Comparison of ENCODE assay signal across 1 cellular context in the genomic region with DNA sequence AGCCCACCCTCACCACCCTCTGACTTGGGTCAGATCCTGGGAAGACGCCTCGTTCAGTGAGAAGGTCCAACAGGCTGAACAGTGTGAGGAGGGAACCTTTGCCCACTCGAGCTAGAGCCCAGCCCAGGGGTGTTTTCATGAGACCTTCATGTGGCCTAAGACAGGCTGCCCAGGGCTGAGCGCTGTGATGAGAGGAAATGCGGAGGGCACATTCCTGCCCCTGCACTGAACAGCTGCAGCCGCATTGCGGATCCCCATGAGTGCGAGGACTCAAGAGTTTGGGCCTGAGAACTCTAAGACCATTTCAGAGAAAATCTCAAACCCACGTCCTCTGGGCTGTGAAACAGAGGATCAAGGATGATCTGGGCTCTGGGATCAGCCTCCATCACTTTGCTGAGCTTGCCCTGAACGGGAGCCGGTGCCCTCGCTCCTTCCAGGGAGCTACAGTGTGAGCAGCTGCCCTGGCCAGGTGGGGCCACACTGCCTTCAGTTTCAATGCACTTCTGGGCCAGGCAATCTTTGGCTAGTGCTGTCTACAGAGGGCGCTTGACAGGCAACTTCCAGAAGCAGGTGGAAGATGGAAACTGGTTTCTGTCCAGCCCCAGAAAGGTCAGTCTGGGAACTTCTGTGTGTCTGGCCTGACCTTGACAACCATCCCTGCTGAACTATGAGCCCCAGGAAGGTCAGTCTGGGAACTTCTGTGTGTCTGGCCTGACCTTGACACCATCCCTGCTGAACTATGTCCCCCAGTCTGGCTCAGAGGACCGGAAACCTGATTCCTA.
TF ChIP-seq lines count a peak whose summit lies in the region.

No MANE protein-coding gene starts in this region.

TF ChIP-seq in SK-N-SH treated with all-trans-retinoic acid at 6 μM for 48 hours, 23 proteins besides CTCF, POLR2A, EP300 and RAD21 (continued from another document):
- TF ChIP-seq, protein P1, sequence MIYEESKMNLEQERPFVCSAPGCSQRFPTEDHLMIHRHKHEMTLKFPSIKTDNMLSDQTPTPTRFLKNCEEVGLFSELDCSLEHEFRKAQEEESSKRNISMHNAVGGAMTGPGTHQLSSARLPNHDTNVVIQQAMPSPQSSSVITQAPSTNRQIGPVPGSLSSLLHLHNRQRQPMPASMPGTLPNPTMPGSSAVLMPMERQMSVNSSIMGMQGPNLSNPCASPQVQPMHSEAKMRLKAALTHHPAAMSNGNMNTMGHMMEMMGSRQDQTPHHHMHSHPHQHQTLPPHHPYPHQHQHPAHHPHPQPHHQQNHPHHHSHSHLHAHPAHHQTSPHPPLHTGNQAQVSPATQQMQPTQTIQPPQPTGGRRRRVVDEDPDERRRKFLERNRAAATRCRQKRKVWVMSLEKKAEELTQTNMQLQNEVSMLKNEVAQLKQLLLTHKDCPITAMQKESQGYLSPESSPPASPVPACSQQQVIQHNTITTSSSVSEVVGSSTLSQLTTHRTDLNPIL (CRISPR knock-in tag; IDR thresholded peaks at IDR 0.05; ENCODE audit: low read depth), result no peak
- TF ChIP-seq ZC3H10 (CRISPR knock-in tag; IDR thresholded peaks at IDR 0.05) (no peak), RARB (CRISPR knock-in tag; IDR thresholded peaks at IDR 0.05) (no peak), BACH2 (CRISPR knock-in tag; IDR thresholded peaks at IDR 0.05; ENCODE audit: borderline replicate concordance) (no peak), TOX (CRISPR knock-in tag; IDR thresholded peaks at IDR 0.05; ENCODE audit: borderline replicate concordance) (no peak), ARNTL (CRISPR knock-in tag; IDR thresholded peaks at IDR 0.05; ENCODE audit: borderline replicate concordance, low read depth) (no peak), ZNF565 (CRISPR knock-in tag; conservative IDR thresholded peaks at IDR 0.05; ENCODE audit: low read depth) (no peak), ISL1 (CRISPR knock-in tag; IDR thresholded peaks at IDR 0.05) (no peak), ZFP3 (CRISPR knock-in tag; IDR thresholded peaks at IDR 0.05) (no peak), CSDC2 (CRISPR knock-in tag; IDR thresholded peaks at IDR 0.05) (no peak), SNAI2 (CRISPR knock-in tag; IDR thresholded peaks at IDR 0.05) (no peak), TCF4 (CRISPR knock-in tag; IDR thresholded peaks at IDR 0.05; ENCODE audit: borderline replicate concordance) (no peak), ZNF70 (CRISPR knock-in tag; IDR thresholded peaks at IDR 0.05) (no peak)
- TF ChIP-seq, protein P2, sequence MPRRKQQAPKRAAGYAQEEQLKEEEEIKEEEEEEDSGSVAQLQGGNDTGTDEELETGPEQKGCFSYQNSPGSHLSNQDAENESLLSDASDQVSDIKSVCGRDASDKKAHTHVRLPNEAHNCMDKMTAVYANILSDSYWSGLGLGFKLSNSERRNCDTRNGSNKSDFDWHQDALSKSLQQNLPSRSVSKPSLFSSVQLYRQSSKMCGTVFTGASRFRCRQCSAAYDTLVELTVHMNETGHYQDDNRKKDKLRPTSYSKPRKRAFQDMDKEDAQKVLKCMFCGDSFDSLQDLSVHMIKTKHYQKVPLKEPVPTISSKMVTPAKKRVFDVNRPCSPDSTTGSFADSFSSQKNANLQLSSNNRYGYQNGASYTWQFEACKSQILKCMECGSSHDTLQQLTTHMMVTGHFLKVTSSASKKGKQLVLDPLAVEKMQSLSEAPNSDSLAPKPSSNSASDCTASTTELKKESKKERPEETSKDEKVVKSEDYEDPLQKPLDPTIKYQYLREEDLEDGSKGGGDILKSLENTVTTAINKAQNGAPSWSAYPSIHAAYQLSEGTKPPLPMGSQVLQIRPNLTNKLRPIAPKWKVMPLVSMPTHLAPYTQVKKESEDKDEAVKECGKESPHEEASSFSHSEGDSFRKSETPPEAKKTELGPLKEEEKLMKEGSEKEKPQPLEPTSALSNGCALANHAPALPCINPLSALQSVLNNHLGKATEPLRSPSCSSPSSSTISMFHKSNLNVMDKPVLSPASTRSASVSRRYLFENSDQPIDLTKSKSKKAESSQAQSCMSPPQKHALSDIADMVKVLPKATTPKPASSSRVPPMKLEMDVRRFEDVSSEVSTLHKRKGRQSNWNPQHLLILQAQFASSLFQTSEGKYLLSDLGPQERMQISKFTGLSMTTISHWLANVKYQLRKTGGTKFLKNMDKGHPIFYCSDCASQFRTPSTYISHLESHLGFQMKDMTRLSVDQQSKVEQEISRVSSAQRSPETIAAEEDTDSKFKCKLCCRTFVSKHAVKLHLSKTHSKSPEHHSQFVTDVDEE (CRISPR knock-in tag; IDR thresholded peaks at IDR 0.05), result no peak
- TF ChIP-seq, protein P3, sequence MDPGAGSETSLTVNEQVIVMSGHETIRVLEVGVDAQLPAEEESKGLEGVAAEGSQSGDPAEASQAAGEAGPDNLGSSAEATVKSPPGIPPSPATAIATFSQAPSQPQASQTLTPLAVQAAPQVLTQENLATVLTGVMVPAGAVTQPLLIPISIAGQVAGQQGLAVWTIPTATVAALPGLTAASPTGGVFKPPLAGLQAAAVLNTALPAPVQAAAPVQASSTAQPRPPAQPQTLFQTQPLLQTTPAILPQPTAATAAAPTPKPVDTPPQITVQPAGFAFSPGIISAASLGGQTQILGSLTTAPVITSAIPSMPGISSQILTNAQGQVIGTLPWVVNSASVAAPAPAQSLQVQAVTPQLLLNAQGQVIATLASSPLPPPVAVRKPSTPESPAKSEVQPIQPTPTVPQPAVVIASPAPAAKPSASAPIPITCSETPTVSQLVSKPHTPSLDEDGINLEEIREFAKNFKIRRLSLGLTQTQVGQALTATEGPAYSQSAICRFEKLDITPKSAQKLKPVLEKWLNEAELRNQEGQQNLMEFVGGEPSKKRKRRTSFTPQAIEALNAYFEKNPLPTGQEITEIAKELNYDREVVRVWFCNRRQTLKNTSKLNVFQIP (CRISPR knock-in tag; IDR thresholded peaks at IDR 0.05; ENCODE audit: borderline replicate concordance, low read depth), result no peak
- TF ChIP-seq, protein P4, sequence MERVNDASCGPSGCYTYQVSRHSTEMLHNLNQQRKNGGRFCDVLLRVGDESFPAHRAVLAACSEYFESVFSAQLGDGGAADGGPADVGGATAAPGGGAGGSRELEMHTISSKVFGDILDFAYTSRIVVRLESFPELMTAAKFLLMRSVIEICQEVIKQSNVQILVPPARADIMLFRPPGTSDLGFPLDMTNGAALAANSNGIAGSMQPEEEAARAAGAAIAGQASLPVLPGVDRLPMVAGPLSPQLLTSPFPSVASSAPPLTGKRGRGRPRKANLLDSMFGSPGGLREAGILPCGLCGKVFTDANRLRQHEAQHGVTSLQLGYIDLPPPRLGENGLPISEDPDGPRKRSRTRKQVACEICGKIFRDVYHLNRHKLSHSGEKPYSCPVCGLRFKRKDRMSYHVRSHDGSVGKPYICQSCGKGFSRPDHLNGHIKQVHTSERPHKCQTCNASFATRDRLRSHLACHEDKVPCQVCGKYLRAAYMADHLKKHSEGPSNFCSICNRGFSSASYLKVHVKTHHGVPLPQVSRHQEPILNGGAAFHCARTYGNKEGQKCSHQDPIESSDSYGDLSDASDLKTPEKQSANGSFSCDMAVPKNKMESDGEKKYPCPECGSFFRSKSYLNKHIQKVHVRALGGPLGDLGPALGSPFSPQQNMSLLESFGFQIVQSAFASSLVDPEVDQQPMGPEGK (CRISPR knock-in tag; IDR thresholded peaks at IDR 0.05; ENCODE audit: borderline replicate concordance), result no peak
TF ChIP-seq in SK-N-SH treated with all-trans-retinoic acid at 6 μM for 48 hours: peak in this region for 0.
